Comparison of ENCODE assay signal across 8 cellular contexts in the genomic region with DNA sequence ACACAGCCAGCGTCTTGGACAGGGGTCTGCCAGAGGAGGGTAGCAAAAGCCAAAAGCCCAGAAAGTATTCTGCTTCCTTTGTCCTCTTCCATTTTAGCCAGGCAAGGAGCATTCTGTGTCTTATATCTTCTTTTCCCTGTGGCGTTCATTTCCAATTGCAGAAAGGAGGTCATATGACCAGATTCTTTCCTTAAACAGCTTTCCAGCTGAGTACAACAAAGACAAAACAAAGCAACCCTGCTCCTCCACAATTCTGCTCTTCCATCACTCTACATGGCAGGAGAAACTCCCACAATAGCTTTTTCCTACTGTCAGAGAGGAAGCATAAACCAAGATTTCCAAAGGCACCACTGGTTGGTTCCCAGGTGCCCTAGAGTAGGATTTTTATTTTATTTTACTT. TPM values are rescaled to one million over a fixed set of nuclear protein-coding genes. Genes with fewer than 3 reads are reported as not detected.
DNase-seq lines count a peak whose midpoint lies in the region; ATAC-seq and TF ChIP-seq lines count a peak whose summit lies in the region.

No MANE protein-coding gene starts in this region.

- H3K14ac ChIP-seq in H9 (ENCODE audit: insufficient read depth, low read length) = 0 out of 2 replicates have a peak overlapping the region, but pooled peaks have one; percentile 78

- H3K9me3 ChIP-seq in H9 (ENCODE audit: control insufficient read depth, low read depth, low read length) (no peaks in the 10 kb centered on the region), sigmoid colon (no peaks in the 10 kb centered on the region)

- H3K27me3 Mint-ChIP-seq in H9 (ENCODE audit: low read depth) = no peaks in the 10 kb centered on the region
- no peaks in the 10 kb centered on the region for H3K27me3 Mint-ChIP-seq in activated T-helper 17 cell treated with anti-CD3 and anti-CD28 coated beads, Interleukin-2, amount 50 U/mL, for 72 hours

- TF ChIP-seq EP300 in sigmoid colon (IDR thresholded peaks at IDR 0.05) = no peak

- H3K23me2 ChIP-seq in H9 (ENCODE audit: insufficient read length, low read depth, low read length, poor library complexity, severe bottlenecking) = no peaks in the 10 kb centered on the region

- no peak overlapping the region for H3K4me3 ChIP-seq in sigmoid colon

- no peak overlapping the region for H4K5ac ChIP-seq in H9 (ENCODE audit: insufficient read length, low read depth, low read length)

- ATAC-seq in activated T-helper 17 cell treated with anti-CD3 and anti-CD28 coated beads, Interleukin-2, amount 50 U/mL, for 72 hours (replicated peaks) = no peak
- ATAC-seq in foreskin keratinocyte (no peak), HG03432 (IDR thresholded peaks at IDR 0.05; ENCODE audit: unreplicated experiment) (no peak)

- no peaks in the 10 kb centered on the region for H3K36me3 ChIP-seq in sigmoid colon

- no CpG with 5 or more reads among the region's 2 CpGs for WGBS in H9 (ENCODE audit: extremely low coverage, insufficient read length, low lambda C conversion rate)
- 74 to 86% methylated on average over 2 of the region's 2 CpGs for WGBS in sigmoid colon, 2 donors

- H2AK5ac ChIP-seq in H9 (ENCODE audit: insufficient read length, low read length) = no peak overlapping the region

- no peak overlapping the region for H2BK12ac ChIP-seq in H9 (ENCODE audit: insufficient read length, low read depth, low read length)

- H3K4me2 ChIP-seq in H9 (ENCODE audit: insufficient read depth, insufficient read length, low read length) = no peak overlapping the region

- H3K56ac ChIP-seq in H9 (ENCODE audit: insufficient read length, low read depth, low read length) = no peak overlapping the region

- no peak overlapping the region for H3K4me3 Mint-ChIP-seq in H9
- H3K4me3 Mint-ChIP-seq in activated T-helper 17 cell treated with anti-CD3 and anti-CD28 coated beads, Interleukin-2, amount 50 U/mL, for 72 hours = peak overlapping the region; percentile 21

- intact Hi-C loops in sigmoid colon (cut with DNase I) = loop anchor here (5.0 kb wide), 1 partner anchor 32 kb away; the partner anchor contains the start of gene MCL1

- TF ChIP-seq POLR2A in sigmoid colon (IDR thresholded peaks at IDR 0.05) = no peak

- H2BK5ac ChIP-seq in H9 (ENCODE audit: insufficient read length, low read length) = no peak overlapping the region

- H3K79me1 ChIP-seq in H9 (ENCODE audit: insufficient read depth, low read depth, low read length, poor library complexity, severe bottlenecking) = no peaks in the 10 kb centered on the region

- no peaks in the 10 kb centered on the region for H3K79me2 ChIP-seq in H9 (ENCODE audit: insufficient read depth, low read length)

- peaks cover 20 to 23% of the 10 kb centered on the region in 2 experiments for H3K4me1 Mint-ChIP-seq in H9
- H3K4me1 Mint-ChIP-seq in activated T-helper 17 cell treated with anti-CD3 and anti-CD28 coated beads, Interleukin-2, amount 50 U/mL, for 72 hours = peaks cover 20% of the 10 kb centered on the region

- no peak overlapping the region for H3K18ac ChIP-seq in H9 (ENCODE audit: insufficient read length, low read depth, low read length)

- H3K4me1 ChIP-seq in H9 (ENCODE audit: insufficient read depth, low read length) (no peaks in the 10 kb centered on the region; the same call in 1 of the 2 replicates), foreskin keratinocyte (peaks cover 30% of the 10 kb centered on the region), sigmoid colon (peaks cover 0 to 66% (median 54%) of the 10 kb centered on the region in 4 donors)

- no peak overlapping the region for H2AFZ ChIP-seq in H9 (ENCODE audit: low read length)

- no peak overlapping the region for H4K91ac ChIP-seq in H9 (ENCODE audit: insufficient read length, low read depth, low read length)

- H3K9ac ChIP-seq in H9 (ENCODE audit: extremely low read depth, insufficient read length, low read length) = no peak overlapping the region

- H3K4ac ChIP-seq in H9 (ENCODE audit: low read depth, low read length) = no peak overlapping the region

- no peaks in the 10 kb centered on the region for H3K9me3 Mint-ChIP-seq in H9
- H3K9me3 Mint-ChIP-seq in activated T-helper 17 cell treated with anti-CD3 and anti-CD28 coated beads, Interleukin-2, amount 50 U/mL, for 72 hours = no peaks in the 10 kb centered on the region

- H4K8ac ChIP-seq in H9 (replicated peaks; ENCODE audit: insufficient read length, low read depth, low read length) = no peak overlapping the region

- no peak overlapping the region for H3T11ph ChIP-seq in H9 (ENCODE audit: low read length)

- H3K23ac ChIP-seq in H9 (ENCODE audit: insufficient read length, low read depth, low read length) = no peak overlapping the region

- H3K27ac Mint-ChIP-seq in H9 = peak overlapping the region; percentile 54 to 94 (median 90); a peak in 6 of 7 replicates
- H3K27ac Mint-ChIP-seq in activated T-helper 17 cell treated with anti-CD3 and anti-CD28 coated beads, Interleukin-2, amount 50 U/mL, for 72 hours = peak overlapping the region; percentile 98

- DNase-seq in H9 (no peak), foreskin keratinocyte (no peak), sigmoid colon (no peak), COLO829 (ENCODE audit: low spot score) (no peak), GM20000 (ENCODE audit: low spot score) (no peak)
- no peak for DNase-seq in stimulated activated CD4-positive, alpha-beta T cell treated with anti-CD3 and anti-CD28 coated beads, Interleukin-1b, Interleukin-23, amount 100 ng/mL, for 48 hours

- no peak overlapping the region for H2BK20ac ChIP-seq in H9 (ENCODE audit: low read depth, low read length, poor library complexity, severe bottlenecking)

- TF ChIP-seq CTCF in H9 (conservative IDR thresholded peaks at IDR 0.05) = no peak
- no peak for TF ChIP-seq CTCF in foreskin keratinocyte (conservative IDR thresholded peaks at IDR 0.05)
- no peak for TF ChIP-seq CTCF in sigmoid colon (IDR thresholded peaks at IDR 0.05)
- no peak for TF ChIP-seq CTCF in GM20000 (IDR thresholded peaks at IDR 0.05; ENCODE audit: extremely low read depth, missing control alignments)

- peak overlapping the region; percentile 1 for H2BK120ac ChIP-seq in H9 (ENCODE audit: low read depth, low read length, poor library complexity, severe bottlenecking)

- H3K36me3 Mint-ChIP-seq in H9 (ENCODE audit: insufficient read depth in 1 of 3, low read depth in 3 of 3) = peaks cover 14 to 34% (median 24%) of the 10 kb centered on the region in 3 experiments; a peak in 6 of 7 replicates
- peaks cover 50% of the 10 kb centered on the region for H3K36me3 Mint-ChIP-seq in activated T-helper 17 cell treated with anti-CD3 and anti-CD28 coated beads, Interleukin-2, amount 50 U/mL, for 72 hours (ENCODE audit: low read depth)

- H3K27ac ChIP-seq in H9 (ENCODE audit: insufficient read length, low read depth, low read length) = peak overlapping the region; percentile 55
- peak overlapping the region; percentile 94 for H3K27ac ChIP-seq in foreskin keratinocyte
- H3K27ac ChIP-seq in sigmoid colon = peak overlapping the region; percentile 69 to 80 (median 75)

- H3K27me3 ChIP-seq in H9 (ENCODE audit: insufficient read depth, low read length) (no peaks in the 10 kb centered on the region), foreskin keratinocyte (no peaks in the 10 kb centered on the region), sigmoid colon (no peaks in the 10 kb centered on the region)

- no peak overlapping the region for H2BK15ac ChIP-seq in H9 (ENCODE audit: low read depth, low read length)

- no peaks in the 10 kb centered on the region for H4K20me1 ChIP-seq in H9 (ENCODE audit: control insufficient read depth, insufficient read depth, insufficient read length)

RNA-seq across cellular contexts. Expression of gene ENSA, which starts 19.7 kb away (rescaled TPM):
- total RNA-seq in H9 (2021) = 212 and 218 TPM in 2 replicates
- total RNA-seq in activated T-helper 17 cell treated with anti-CD3 and anti-CD28 coated beads, Interleukin-2, amount 50 U/mL, for 72 hours = 100 to 1,000 TPM; 136 to 199 TPM
- total RNA-seq in foreskin keratinocyte = 123 and 144 TPM in 2 replicates
- polyA plus RNA-seq in foreskin keratinocyte = 159 and 211 TPM in 2 replicates
- 100 to 1,000 TPM; 114 to 150 (median 129) TPM for total RNA-seq in sigmoid colon
- 100 to 1,000 TPM; 181 to 242 (median 217) TPM for polyA plus RNA-seq in sigmoid colon

RNA-seq across cellular contexts. Expression of gene MCL1, which starts 30.3 kb away (rescaled TPM):
- total RNA-seq in H9 (2021) = 247 and 250 TPM in 2 replicates
- 100 to 1,000 TPM; 235 to 351 TPM for total RNA-seq in activated T-helper 17 cell treated with anti-CD3 and anti-CD28 coated beads, Interleukin-2, amount 50 U/mL, for 72 hours
- total RNA-seq in foreskin keratinocyte = 180 and 202 TPM in 2 replicates
- 81.0 and 98.8 TPM in 2 replicates for polyA plus RNA-seq in foreskin keratinocyte
- total RNA-seq in sigmoid colon = 100 to 1,000 TPM; 159 to 352 (median 212) TPM
- 100 to 1,000 TPM; 119 to 194 (median 153) TPM for polyA plus RNA-seq in sigmoid colon
